8 cellular contexts compared by ENCODE assay signal in genomic region chr14:22598896-22599244, GRCh38. TPM values are rescaled to one million over a fixed set of nuclear protein-coding genes. Genes with fewer than 3 reads are reported as not detected.
DNase-seq lines count a peak whose midpoint lies in the region; ATAC-seq and TF ChIP-seq lines count a peak whose summit lies in the region.

No MANE protein-coding gene starts in this region.

- H3K4me3 ChIP-seq in foreskin fibroblast (ENCODE audit: low read depth in 1 of 2, low read length in 2 of 2): peak overlapping the region; percentile 83 to 96
- peak overlapping the region; percentile 89 for H3K4me3 ChIP-seq in neural progenitor cell

- TF ChIP-seq CTCF in LNCAP (IDR thresholded peaks at IDR 0.05): peak; percentile 33; the same call in 1 of the 2 replicates
- peak; percentile 29 for TF ChIP-seq CTCF in foreskin fibroblast (IDR thresholded peaks at IDR 0.05; ENCODE audit: low read depth, low read length)
- TF ChIP-seq CTCF in neural progenitor cell (IDR thresholded peaks at IDR 0.05): peak; percentile 34

- peak overlapping the region; percentile 90 for H2AFZ ChIP-seq in neural progenitor cell (replicated peaks)

- H3K27me3 Mint-ChIP-seq in neural progenitor cell (ENCODE audit: insufficient read depth, low read depth): peaks cover 7% of the 10 kb centered on the region

- peak overlapping the region; percentile 98 for H3K4me3 Mint-ChIP-seq in neural progenitor cell

- peaks cover 18% of the 10 kb centered on the region for H3F3A ChIP-seq in neural progenitor cell (ENCODE audit: low read depth)

- peaks cover 18% of the 10 kb centered on the region for H3K36me3 Mint-ChIP-seq in neural progenitor cell

- H3K27me3 ChIP-seq in neural progenitor cell: no peaks in the 10 kb centered on the region

- no peak overlapping the region for H3K27ac ChIP-seq in neural progenitor cell

- H4K20me1 ChIP-seq in neural progenitor cell (ENCODE audit: low read depth): peaks cover 5% of the 10 kb centered on the region

- peaks cover 14% of the 10 kb centered on the region for H3K4me1 ChIP-seq in neural progenitor cell

- peak; percentile 21 for DNase-seq in Ammon's horn (ENCODE audit: low spot score)
- peak; percentile 41 to 53 for DNase-seq in activated T-cell treated with anti-CD3 and anti-CD28 coated beads, Interleukin-2, amount 50 U/mL, for 48 hours
- DNase-seq in foreskin fibroblast: peak; percentile 43 to 75
- peak; percentile 22 for DNase-seq in neural progenitor cell (ENCODE audit: low spot score)
- DNase-seq in amniotic stem cell (lab: John Stamatoyannopoulos, UW): no peak

- H3K36me3 ChIP-seq in neural progenitor cell: no peaks in the 10 kb centered on the region

- H3K9ac ChIP-seq in neural progenitor cell: peak overlapping the region; percentile 59

- no peaks in the 10 kb centered on the region for H3K9me3 ChIP-seq in neural progenitor cell (ENCODE audit: low read depth)

- peak overlapping the region; percentile 87 for H3K4me2 ChIP-seq in neural progenitor cell

- H3K4me1 Mint-ChIP-seq in neural progenitor cell: peaks cover 16% of the 10 kb centered on the region

- H3K9me3 Mint-ChIP-seq in neural progenitor cell: no peaks in the 10 kb centered on the region

- peak; percentile 57 for ATAC-seq in GM18511 (IDR thresholded peaks at IDR 0.05; ENCODE audit: unreplicated experiment)
- ATAC-seq in HG02610 (IDR thresholded peaks at IDR 0.05; ENCODE audit: unreplicated experiment): no peak

- H3K27ac Mint-ChIP-seq in neural progenitor cell: no peak overlapping the region

- H3K79me2 ChIP-seq in neural progenitor cell (ENCODE audit: low read depth): peaks cover 17% of the 10 kb centered on the region

RNA-seq across cellular contexts. Expression of gene ABHD4, which starts 0.8 kb away (rescaled TPM):
- 9.3 and 13.3 TPM in 2 replicates for total RNA-seq in neural progenitor cell (ENCODE audit: low replicate concordance)

RNA-seq across cellular contexts. Expression of gene DAD1, which starts 9.8 kb away (rescaled TPM):
- total RNA-seq in neural progenitor cell (ENCODE audit: low replicate concordance): 166 and 185 TPM in 2 replicates

RNA-seq across cellular contexts. Expression of gene OR6J1, which starts 45.3 kb away (rescaled TPM):
- total RNA-seq in neural progenitor cell (ENCODE audit: low replicate concordance): not detected in 2 replicates
